33 cellular contexts compared by ENCODE assay signal in genomic region chr20:51833326-51833725, GRCh38. TPM values are rescaled to one million over a fixed set of nuclear protein-coding genes. Genes with fewer than 3 reads are reported as not detected.
"Had no signal": no experiment of that assay in that cellular context is flagged by ENCODE, and none has a peak within 500 bp of the region (broad histone marks: within the 10 kb centered on the region; RNA-seq: fewer than 3 reads in every experiment).

No MANE protein-coding gene starts in this region.

- ATAC-seq: activated CD4-positive, CD25-positive, alpha-beta regulatory T cell treated with anti-CD3 and anti-CD28 coated beads, Interleukin-2, amount 50 U/mL, for 24 hours; activated CD8-positive, alpha-beta memory T cell treated with anti-CD3 and anti-CD28 coated beads, Interleukin-2, amount 10 ng/mL, durations not matched to agents 7 days and 5 days; activated CD8-positive, alpha-beta T cell treated with anti-CD3 and anti-CD28 coated beads, Interleukin-2, amount 10 ng/mL, durations not matched to agents 7 days and 5 days; activated naive CD4-positive, alpha-beta T cell treated with anti-CD3 and anti-CD28 coated beads, Interleukin-2, amount 50 U/mL, for 72 hours; activated naive CD8-positive, alpha-beta T cell treated with anti-CD3 and anti-CD28 coated beads, Interleukin-2, amount 50 U/mL, for 24 hours; body of pancreas; Panc1; Right ventricle myocardium inferior; T-helper 17 cell had no signal

- H3K36me3 ChIP-seq: ascending aorta, MG63, WERI-Rb-1 had no signal

- DNase-seq: activated CD4-positive, alpha-beta T cell treated with anti-CD3 and anti-CD28 coated beads for 4 hours; activated CD4-positive, alpha-beta T cell treated with anti-CD3 and anti-CD28 coated beads, Interleukin-2, amount 50 U/mL, for 4 hours; activated CD8-positive, alpha-beta memory T cell treated with anti-CD3 and anti-CD28 coated beads, Interleukin-2, amount 10 ng/mL, durations not matched to agents 7 days and 5 days; activated CD8-positive, alpha-beta T cell treated with anti-CD3 and anti-CD28 coated beads, Interleukin-2, amount 10 ng/mL, durations not matched to agents 7 days and 5 days; activated effector memory CD4-positive, alpha-beta T cell treated with Interleukin-2 at 50 U/mL for 16 hours; activated naive CD4-positive, alpha-beta T cell; activated naive CD8-positive, alpha-beta T cell treated with anti-CD3 and anti-CD28 coated beads, Interleukin-2, amount 50 U/mL, for 24 hours; activated T-cell treated with anti-CD3 and anti-CD28 coated beads, Interleukin-2, amount 50 U/mL, for 24 hours; amniotic stem cell; body of pancreas; Kasumi-1; KBM-7; MG63; MV-4-11; NCI-H1092 treated with DMSO at 0.1 percent for 48 hours; NCI-H1436; NCI-H1694 treated with DMSO at 0.1 percent for 48 hours; NCI-H2029 treated with DMSO at 0.1 percent for 48 hours; NCI-H345; NCI-H510A; NCI-H526 treated with DMSO at 0.1 percent for 48 hours; NCI-H82; RPMI8226; T-helper 17 cell; T-helper 9 cell; WERI-Rb-1 had no signal

- H3K9me3 Mint-ChIP-seq: activated naive CD4-positive, alpha-beta T cell treated with anti-CD3 and anti-CD28 coated beads, Interleukin-2, amount 50 U/mL, for 72 hours; activated naive CD8-positive, alpha-beta T cell treated with anti-CD3 and anti-CD28 coated beads, Interleukin-2, amount 50 U/mL, for 24 hours; activated T-cell treated with anti-CD3 and anti-CD28 coated beads, Interleukin-2, amount 50 U/mL, for 24 hours; activated T-helper 1 cell treated with anti-CD3 and anti-CD28 coated beads, Interleukin-12 subunit alpha, Interleukin-12 subunit beta, Interleukin-2, Interleukin-4 antibody, amounts not matched to agents 30 ng/mL and 10 ng/mL and 1 ng/mL, durations not matched to agents 14 hours and 24 hours and 36 hours; central memory CD8-positive, alpha-beta T cell had no signal

- H3K27ac Mint-ChIP-seq: activated CD8-positive, alpha-beta memory T cell treated with anti-CD3 and anti-CD28 coated beads, Interleukin-2, amount 10 ng/mL, durations not matched to agents 7 days and 5 days; activated CD8-positive, alpha-beta T cell treated with anti-CD3 and anti-CD28 coated beads, Interleukin-2, amount 10 ng/mL, durations not matched to agents 7 days and 5 days; activated naive CD4-positive, alpha-beta T cell treated with anti-CD3 and anti-CD28 coated beads, Interleukin-2, amount 50 U/mL, for 72 hours; activated naive CD8-positive, alpha-beta T cell treated with anti-CD3 and anti-CD28 coated beads, Interleukin-2, amount 50 U/mL, for 24 hours; activated T-cell treated with anti-CD3 and anti-CD28 coated beads, Interleukin-2, amount 50 U/mL, for 24 hours; activated T-helper 1 cell treated with anti-CD3 and anti-CD28 coated beads, Interleukin-12 subunit alpha, Interleukin-12 subunit beta, Interleukin-2, Interleukin-4 antibody, amounts not matched to agents 30 ng/mL and 10 ng/mL and 1 ng/mL, durations not matched to agents 14 hours and 24 hours and 36 hours; T-helper 17 cell had no signal

- H3K4me3 ChIP-seq: ascending aorta, body of pancreas, MG63 had no signal

- H3K4me3 Mint-ChIP-seq: activated CD8-positive, alpha-beta memory T cell treated with anti-CD3 and anti-CD28 coated beads, Interleukin-2, amount 10 ng/mL, durations not matched to agents 7 days and 5 days; activated CD8-positive, alpha-beta T cell treated with anti-CD3 and anti-CD28 coated beads, Interleukin-2, amount 10 ng/mL, durations not matched to agents 7 days and 5 days; activated naive CD8-positive, alpha-beta T cell treated with anti-CD3 and anti-CD28 coated beads, Interleukin-2, amount 50 U/mL, for 24 hours; activated T-cell treated with anti-CD3 and anti-CD28 coated beads, Interleukin-2, amount 50 U/mL, for 24 hours; activated T-helper 1 cell treated with anti-CD3 and anti-CD28 coated beads, Interleukin-12 subunit alpha, Interleukin-12 subunit beta, Interleukin-2, Interleukin-4 antibody, amounts not matched to agents 30 ng/mL and 10 ng/mL and 1 ng/mL, durations not matched to agents 14 hours and 24 hours and 36 hours; central memory CD8-positive, alpha-beta T cell; T-helper 17 cell had no signal

- H3K4me1 ChIP-seq: ascending aorta, body of pancreas had no signal

- H3K9me3 ChIP-seq: ascending aorta, body of pancreas, MG63 had no signal

- H3K4me1 Mint-ChIP-seq: activated CD8-positive, alpha-beta memory T cell treated with anti-CD3 and anti-CD28 coated beads, Interleukin-2, amount 10 ng/mL, durations not matched to agents 7 days and 5 days; activated naive CD8-positive, alpha-beta T cell treated with anti-CD3 and anti-CD28 coated beads, Interleukin-2, amount 50 U/mL, for 24 hours had no signal

- H3K27me3 ChIP-seq: ascending aorta, body of pancreas, MG63 had no signal

- H3K36me3 Mint-ChIP-seq: activated CD8-positive, alpha-beta memory T cell treated with anti-CD3 and anti-CD28 coated beads, Interleukin-2, amount 10 ng/mL, durations not matched to agents 7 days and 5 days; activated naive CD4-positive, alpha-beta T cell treated with anti-CD3 and anti-CD28 coated beads, Interleukin-2, amount 50 U/mL, for 72 hours had no signal

- H3K27me3 Mint-ChIP-seq: activated CD8-positive, alpha-beta memory T cell treated with anti-CD3 and anti-CD28 coated beads, Interleukin-2, amount 10 ng/mL, durations not matched to agents 7 days and 5 days had no signal

- H3K27ac ChIP-seq: ascending aorta, body of pancreas, WERI-Rb-1 had no signal

RNA-seq across cellular contexts. Expression of gene SALL4, which starts 31.0 kb away (rescaled TPM):
- total RNA-seq: activated CD8-positive, alpha-beta T cell treated with anti-CD3 and anti-CD28 coated beads, Interleukin-2, amount 10 ng/mL, durations not matched to agents 7 days and 5 days; ascending aorta had no signal
